In the genomic region with DNA sequence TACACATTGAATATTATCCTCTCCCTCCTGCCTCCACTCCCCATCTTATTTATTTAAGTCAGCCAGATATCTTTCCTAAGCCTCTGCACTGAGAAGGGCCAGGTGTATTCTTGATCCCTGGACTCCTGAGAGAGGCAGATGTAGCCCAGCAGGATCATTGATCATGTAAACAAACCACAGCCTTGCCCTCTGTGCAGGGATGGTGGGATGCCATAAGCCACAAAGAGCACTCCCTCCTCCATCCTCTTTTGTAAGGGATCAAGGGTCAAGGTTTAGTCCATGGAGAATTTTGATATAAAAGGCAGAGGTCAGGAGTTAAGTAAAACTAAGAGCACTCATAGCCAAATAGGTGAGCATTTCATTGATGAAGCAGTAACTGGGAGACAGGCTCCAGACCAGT, we compare ENCODE assay signal across 2 cellular contexts.
TF ChIP-seq lines count a peak whose summit lies in the region.

No MANE protein-coding gene starts in this region.

TF ChIP-seq in H1, 55 proteins besides CTCF, POLR2A, EP300 and RAD21 (continued from another document):
- TF ChIP-seq, protein P1, sequence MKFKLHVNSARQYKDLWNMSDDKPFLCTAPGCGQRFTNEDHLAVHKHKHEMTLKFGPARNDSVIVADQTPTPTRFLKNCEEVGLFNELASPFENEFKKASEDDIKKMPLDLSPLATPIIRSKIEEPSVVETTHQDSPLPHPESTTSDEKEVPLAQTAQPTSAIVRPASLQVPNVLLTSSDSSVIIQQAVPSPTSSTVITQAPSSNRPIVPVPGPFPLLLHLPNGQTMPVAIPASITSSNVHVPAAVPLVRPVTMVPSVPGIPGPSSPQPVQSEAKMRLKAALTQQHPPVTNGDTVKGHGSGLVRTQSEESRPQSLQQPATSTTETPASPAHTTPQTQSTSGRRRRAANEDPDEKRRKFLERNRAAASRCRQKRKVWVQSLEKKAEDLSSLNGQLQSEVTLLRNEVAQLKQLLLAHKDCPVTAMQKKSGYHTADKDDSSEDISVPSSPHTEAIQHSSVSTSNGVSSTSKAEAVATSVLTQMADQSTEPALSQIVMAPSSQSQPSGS (IDR thresholded peaks at IDR 0.05; ENCODE audit: low read length): no peak

TF ChIP-seq in liver, 16 proteins besides CTCF, POLR2A, EP300 and RAD21 (continued from another document):
- TF ChIP-seq, protein P2, sequence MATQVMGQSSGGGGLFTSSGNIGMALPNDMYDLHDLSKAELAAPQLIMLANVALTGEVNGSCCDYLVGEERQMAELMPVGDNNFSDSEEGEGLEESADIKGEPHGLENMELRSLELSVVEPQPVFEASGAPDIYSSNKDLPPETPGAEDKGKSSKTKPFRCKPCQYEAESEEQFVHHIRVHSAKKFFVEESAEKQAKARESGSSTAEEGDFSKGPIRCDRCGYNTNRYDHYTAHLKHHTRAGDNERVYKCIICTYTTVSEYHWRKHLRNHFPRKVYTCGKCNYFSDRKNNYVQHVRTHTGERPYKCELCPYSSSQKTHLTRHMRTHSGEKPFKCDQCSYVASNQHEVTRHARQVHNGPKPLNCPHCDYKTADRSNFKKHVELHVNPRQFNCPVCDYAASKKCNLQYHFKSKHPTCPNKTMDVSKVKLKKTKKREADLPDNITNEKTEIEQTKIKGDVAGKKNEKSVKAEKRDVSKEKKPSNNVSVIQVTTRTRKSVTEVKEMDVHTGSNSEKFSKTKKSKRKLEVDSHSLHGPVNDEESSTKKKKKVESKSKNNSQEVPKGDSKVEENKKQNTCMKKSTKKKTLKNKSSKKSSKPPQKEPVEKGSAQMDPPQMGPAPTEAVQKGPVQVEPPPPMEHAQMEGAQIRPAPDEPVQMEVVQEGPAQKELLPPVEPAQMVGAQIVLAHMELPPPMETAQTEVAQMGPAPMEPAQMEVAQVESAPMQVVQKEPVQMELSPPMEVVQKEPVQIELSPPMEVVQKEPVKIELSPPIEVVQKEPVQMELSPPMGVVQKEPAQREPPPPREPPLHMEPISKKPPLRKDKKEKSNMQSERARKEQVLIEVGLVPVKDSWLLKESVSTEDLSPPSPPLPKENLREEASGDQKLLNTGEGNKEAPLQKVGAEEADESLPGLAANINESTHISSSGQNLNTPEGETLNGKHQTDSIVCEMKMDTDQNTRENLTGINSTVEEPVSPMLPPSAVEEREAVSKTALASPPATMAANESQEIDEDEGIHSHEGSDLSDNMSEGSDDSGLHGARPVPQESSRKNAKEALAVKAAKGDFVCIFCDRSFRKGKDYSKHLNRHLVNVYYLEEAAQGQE (IDR thresholded peaks at IDR 0.05): peak; percentile 82
- TF ChIP-seq YY1 (IDR thresholded peaks at IDR 0.05): peak; percentile 90
- TF ChIP-seq GABPA (IDR thresholded peaks at IDR 0.05 in 1 of 2, conservative IDR thresholded peaks at IDR 0.05 in 1 of 2): peak in 1 of 2 donors; percentile 48
- peak in 1 of 2 donors; percentile 63 for TF ChIP-seq EGR1 (IDR thresholded peaks at IDR 0.05; ENCODE audit: low read depth in 2 of 2)
- TF ChIP-seq, protein P3, sequence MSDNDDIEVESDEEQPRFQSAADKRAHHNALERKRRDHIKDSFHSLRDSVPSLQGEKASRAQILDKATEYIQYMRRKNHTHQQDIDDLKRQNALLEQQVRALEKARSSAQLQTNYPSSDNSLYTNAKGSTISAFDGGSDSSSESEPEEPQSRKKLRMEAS (IDR thresholded peaks at IDR 0.05): peak; percentile 91
- TF ChIP-seq, protein P4, sequence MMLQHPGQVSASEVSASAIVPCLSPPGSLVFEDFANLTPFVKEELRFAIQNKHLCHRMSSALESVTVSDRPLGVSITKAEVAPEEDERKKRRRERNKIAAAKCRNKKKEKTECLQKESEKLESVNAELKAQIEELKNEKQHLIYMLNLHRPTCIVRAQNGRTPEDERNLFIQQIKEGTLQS (IDR thresholded peaks at IDR 0.05): peak; percentile 58
- peak; percentile 98 for TF ChIP-seq NR2F2 (IDR thresholded peaks at IDR 0.05)
- TF ChIP-seq TAF1 (conservative IDR thresholded peaks at IDR 0.05): no peak
- peak; percentile 97 for TF ChIP-seq HNF4G (IDR thresholded peaks at IDR 0.05)
- TF ChIP-seq, protein P5, sequence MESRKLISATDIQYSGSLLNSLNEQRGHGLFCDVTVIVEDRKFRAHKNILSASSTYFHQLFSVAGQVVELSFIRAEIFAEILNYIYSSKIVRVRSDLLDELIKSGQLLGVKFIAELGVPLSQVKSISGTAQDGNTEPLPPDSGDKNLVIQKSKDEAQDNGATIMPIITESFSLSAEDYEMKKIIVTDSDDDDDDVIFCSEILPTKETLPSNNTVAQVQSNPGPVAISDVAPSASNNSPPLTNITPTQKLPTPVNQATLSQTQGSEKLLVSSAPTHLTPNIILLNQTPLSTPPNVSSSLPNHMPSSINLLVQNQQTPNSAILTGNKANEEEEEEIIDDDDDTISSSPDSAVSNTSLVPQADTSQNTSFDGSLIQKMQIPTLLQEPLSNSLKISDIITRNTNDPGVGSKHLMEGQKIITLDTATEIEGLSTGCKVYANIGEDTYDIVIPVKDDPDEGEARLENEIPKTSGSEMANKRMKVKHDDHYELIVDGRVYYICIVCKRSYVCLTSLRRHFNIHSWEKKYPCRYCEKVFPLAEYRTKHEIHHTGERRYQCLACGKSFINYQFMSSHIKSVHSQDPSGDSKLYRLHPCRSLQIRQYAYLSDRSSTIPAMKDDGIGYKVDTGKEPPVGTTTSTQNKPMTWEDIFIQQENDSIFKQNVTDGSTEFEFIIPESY (IDR thresholded peaks at IDR 0.05): peak; percentile 90
